Comparison of ENCODE assay signal across 20 cellular contexts in the genomic region with DNA sequence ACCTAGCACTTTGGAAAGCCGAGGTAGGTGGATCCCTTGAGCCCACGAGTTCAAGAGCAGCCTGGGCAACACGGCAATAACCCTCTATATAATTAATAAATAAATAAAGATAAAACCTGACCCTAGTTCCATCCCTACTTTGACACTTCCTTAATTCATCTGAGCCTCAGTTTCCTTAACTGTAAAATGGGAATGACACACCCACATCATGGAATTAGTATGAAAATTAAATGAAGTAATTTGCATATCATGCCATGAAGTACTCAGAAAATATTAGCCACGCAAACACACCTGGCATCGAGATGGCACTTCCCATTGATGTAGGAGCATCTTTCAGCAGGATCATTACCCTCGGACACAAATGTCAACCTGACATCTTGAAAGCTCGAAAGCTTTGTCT. TPM values are rescaled to one million over a fixed set of nuclear protein-coding genes. Genes with fewer than 3 reads are reported as not detected.
A peak's percentile ranks its signal among the peaks of the same experiment; 100 is the strongest.
DNase-seq lines count a peak whose midpoint lies in the region; ATAC-seq and TF ChIP-seq lines count a peak whose summit lies in the region.
"Had no signal": no experiment of that assay in that cellular context is flagged by ENCODE, and none has a peak within 500 bp of the region (broad histone marks: within the 10 kb centered on the region; RNA-seq: fewer than 3 reads in every experiment).

No MANE protein-coding gene starts in this region.

- no peak overlapping the region for H2AFZ ChIP-seq in GM23248

- no peaks in the 10 kb centered on the region for H3K27me3 Mint-ChIP-seq in glutamatergic neuron (ENCODE audit: unreplicated experiment)
- H3K27me3 Mint-ChIP-seq: activated CD4-positive, alpha-beta memory T cell treated with anti-CD3 and anti-CD28 coated beads for 36 hours had no signal

- H3K27ac Mint-ChIP-seq in glutamatergic neuron (ENCODE audit: unreplicated experiment), result peak overlapping the region; percentile 23
- H3K27ac Mint-ChIP-seq: activated CD4-positive, alpha-beta memory T cell treated with anti-CD3 and anti-CD28 coated beads for 36 hours; T-helper 2 cell treated with Interferon-gamma antibody and Interleukin-4, amounts not matched to agents 5 μg/mL and 100 μg/mL, for 36 hours had no signal

- DNase-seq in GM23248 (no peak), adrenal gland (no peak), glutamatergic neuron (no peak), stomach (no peak), HuH-7 (ENCODE audit: low spot score) (no peak), ecto neural progenitor cell (ENCODE audit: low spot score) (no peak)
- no peak for DNase-seq in activated CD8-positive, alpha-beta memory T cell treated with anti-CD3 and anti-CD28 coated beads, Interleukin-2, amount 50 U/mL, for 4 hours
- DNase-seq: activated CD4-positive, alpha-beta memory T cell treated with anti-CD3 and anti-CD28 coated beads for 36 hours; activated naive CD4-positive, alpha-beta T cell; activated T-cell treated with anti-CD3 and anti-CD28 coated beads for 4 hours; Karpas-422; mammary epithelial cell; NCI-H1048; NCI-H1930; NCI-H226; Peyer's patch; stimulated activated CD4-positive, alpha-beta T cell treated with anti-CD3 and anti-CD28 coated beads, Interleukin-15, amount 100 ng/mL, for 24 hours had no signal

- TF ChIP-seq CTCF in adrenal gland (IDR thresholded peaks at IDR 0.05) (no peak), glutamatergic neuron (IDR thresholded peaks at IDR 0.05; ENCODE audit: partially characterized antibody, unreplicated experiment) (no peak), stomach (IDR thresholded peaks at IDR 0.05) (no peak)

- no peaks in the 10 kb centered on the region for H4K20me1 ChIP-seq in GM23248 (ENCODE audit: insufficient read depth)

- H3K4me3 Mint-ChIP-seq in glutamatergic neuron (ENCODE audit: unreplicated experiment), result peak overlapping the region; percentile 34
- H3K4me3 Mint-ChIP-seq: activated CD4-positive, alpha-beta memory T cell treated with anti-CD3 and anti-CD28 coated beads for 36 hours; T-helper 2 cell treated with Interferon-gamma antibody and Interleukin-4, amounts not matched to agents 5 μg/mL and 100 μg/mL, for 36 hours had no signal

- no peak overlapping the region for H3K4me3 ChIP-seq in GM23248
- H3K4me3 ChIP-seq in adrenal gland, result no peak overlapping the region
- no peak overlapping the region for H3K4me3 ChIP-seq in stomach
- H3K4me3 ChIP-seq: Peyer's patch, SK-N-MC had no signal

- 82% methylated on average over 7 of the region's 7 CpGs for WGBS in GM23248 (ENCODE audit: low coverage in 1 of 2, low lambda C conversion rate in 2 of 2, missing lambda C conversion rate in 2 of 2), 2 experiments
- WGBS in adrenal gland, 4 donors, result 70 to 73% (median 71%) methylated on average over 7 of the region's 7 CpGs
- WGBS in stomach, 5 donors, result 93 to 94% (median 93%) methylated on average over 7 of the region's 7 CpGs

- in situ Hi-C loops in GM23248 (cut with MboI), result no loop called here

- intact Hi-C loops in adrenal gland (cut with DNase I), result no loop called here
- intact Hi-C loops in stomach (cut with DNase I; ENCODE audit: low total_unique reads), result no loop called here

- TF ChIP-seq POLR2A in adrenal gland (IDR thresholded peaks at IDR 0.05) (no peak), stomach (IDR thresholded peaks at IDR 0.05) (no peak)

- H3K4me2 ChIP-seq in GM23248 (ENCODE audit: unreplicated experiment), result no peak overlapping the region

- H3F3A ChIP-seq in GM23248 (ENCODE audit: insufficient read depth), result peaks cover 46% of the 10 kb centered on the region

- H3K9me3 ChIP-seq in GM23248 (ENCODE audit: low read depth) (no peaks in the 10 kb centered on the region), adrenal gland (replicated peaks in 1 of 3) (no peaks in the 10 kb centered on the region), stomach (no peaks in the 10 kb centered on the region)
- H3K9me3 ChIP-seq: Peyer's patch had no signal

- peaks cover 43% of the 10 kb centered on the region for H3K4me1 ChIP-seq in GM23248 (ENCODE audit: insufficient read depth)
- H3K4me1 ChIP-seq in adrenal gland (replicated peaks in 1 of 2), result peaks cover 53 to 78% of the 10 kb centered on the region in 2 donors
- H3K4me1 ChIP-seq in stomach, result peaks cover 37 to 90% (median 72%) of the 10 kb centered on the region in 4 donors

- H3K36me3 Mint-ChIP-seq in glutamatergic neuron (ENCODE audit: unreplicated experiment), result no peaks in the 10 kb centered on the region

- no peak overlapping the region for H3K9ac ChIP-seq in GM23248

- H3K27me3 ChIP-seq in GM23248 (replicated peaks; ENCODE audit: insufficient read depth) (no peaks in the 10 kb centered on the region), adrenal gland (no peaks in the 10 kb centered on the region), stomach (no peaks in the 10 kb centered on the region)
- H3K27me3 ChIP-seq: Peyer's patch had no signal

- H3K27ac ChIP-seq in GM23248, result peak overlapping the region; percentile 94; the same call in 1 of the 2 replicates
- H3K27ac ChIP-seq in adrenal gland, result peak overlapping the region in 4 of 5 donors; percentile 17 to 94 (median 84)
- peak overlapping the region; percentile 43 to 99 (median 97) for H3K27ac ChIP-seq in stomach
- H3K27ac ChIP-seq: SK-N-MC had no signal

- TF ChIP-seq EP300 in stomach (IDR thresholded peaks at IDR 0.05), result no peak

- H3K9me3 Mint-ChIP-seq in glutamatergic neuron (ENCODE audit: unreplicated experiment), result no peaks in the 10 kb centered on the region
- H3K9me3 Mint-ChIP-seq: activated CD4-positive, alpha-beta memory T cell treated with anti-CD3 and anti-CD28 coated beads for 36 hours; T-helper 2 cell treated with Interferon-gamma antibody and Interleukin-4, amounts not matched to agents 5 μg/mL and 100 μg/mL, for 36 hours had no signal

- H3K36me3 ChIP-seq in GM23248 (ENCODE audit: low read depth) (no peaks in the 10 kb centered on the region), adrenal gland (replicated peaks in 1 of 2) (peaks cover 0 to 4% of the 10 kb centered on the region in 2 donors), stomach (peaks cover 3 to 19% (median 15%) of the 10 kb centered on the region in 4 donors)

- peaks cover 67% of the 10 kb centered on the region for H3K79me2 ChIP-seq in GM23248 (ENCODE audit: insufficient read depth)

- peaks cover 38% of the 10 kb centered on the region for H3K4me1 Mint-ChIP-seq in glutamatergic neuron (ENCODE audit: low read depth, unreplicated experiment)

- H3K9me2 ChIP-seq in GM23248 (ENCODE audit: insufficient read depth), result no peaks in the 10 kb centered on the region

- ATAC-seq in HG03196 (IDR thresholded peaks at IDR 0.05; ENCODE audit: unreplicated experiment), result no peak

RNA-seq across cellular contexts. Expression of a gene that starts 19.1 kb away (rescaled TPM):
- total RNA-seq in GM23248 (2014; rRNA removed; shearing (Covaris generic)), result 10.2 and 14.3 TPM in 2 replicates
- polyA plus RNA-seq in GM23248 (2016; fragmentation: Nextera tagmentation; extraction: Ambion mirVana) (12.1 and 12.4 TPM in 2 replicates), adrenal gland (10 to 100 TPM; 37.0 to 83.9 (median 64.1) TPM), stomach (10 to 100 TPM in 2 of 3 donors, 1 to 10 TPM in 1; 9.2 to 13.6 (median 12.7) TPM)
- total RNA-seq in adrenal gland (100 to 1,000 TPM in 2 of 8 donors, 10 to 100 TPM in 6; 58.4 to 116 (median 70.5) TPM), glutamatergic neuron (ENCODE audit: unreplicated experiment) (116 TPM), stomach (10 to 100 TPM; 25.9 to 82.6 (median 54.3) TPM)
